ENCODE assay signal across 9 cellular contexts in genomic region chr6:56852249-56852606, GRCh38.
DNase-seq lines count a peak whose midpoint lies in the region; ATAC-seq and TF ChIP-seq lines count a peak whose summit lies in the region.
"Had no signal": no experiment of that assay in that cellular context is flagged by ENCODE, and none has a peak within 500 bp of the region (broad histone marks: within the 10 kb centered on the region; RNA-seq: fewer than 3 reads in every experiment).

No MANE protein-coding gene starts in this region.

- no peaks in the 10 kb centered on the region for H3K36me3 ChIP-seq in smooth muscle cell (ENCODE audit: low read depth)

- peak overlapping the region; percentile 35 for H3K9ac ChIP-seq in smooth muscle cell (ENCODE audit: low read depth)

- H3K9me3 ChIP-seq in smooth muscle cell (replicated peaks; ENCODE audit: low read depth): no peaks in the 10 kb centered on the region

- ATAC-seq in HG03066 (IDR thresholded peaks at IDR 0.05; ENCODE audit: low read depth, unreplicated experiment): peak; percentile 13

- H3F3A ChIP-seq in smooth muscle cell (ENCODE audit: low read depth): peaks cover 4% of the 10 kb centered on the region

- DNase-seq in DMS 273 (lab: John Stamatoyannopoulos, UW; ENCODE audit: unreplicated experiment) (peak; percentile 49), DMS 273 treated with DMSO at 0.1 percent for 48 hours (lab: John Stamatoyannopoulos, UW) (no peak), smooth muscle cell (lab: John Stamatoyannopoulos, UW; ENCODE audit: unreplicated experiment) (no peak), ecto neural progenitor cell (ENCODE audit: low spot score) (no peak), NCI-H1048 (lab: John Stamatoyannopoulos, UW) (no peak), NOMO-1 treated with DMSO at 0.1 percent for 48 hours (lab: John Stamatoyannopoulos, UW; ENCODE audit: unreplicated experiment) (no peak)

- peak overlapping the region; percentile 62 for H3K4me3 ChIP-seq in smooth muscle cell

- H3K4me1 ChIP-seq in smooth muscle cell (ENCODE audit: low read depth): peaks cover 51% of the 10 kb centered on the region

- H3K27ac ChIP-seq in cingulate gyrus (ENCODE audit: low read depth, low read length) (peak overlapping the region; percentile 79), smooth muscle cell (ENCODE audit: low read depth) (peak overlapping the region; percentile 52)
- H3K27ac ChIP-seq: 22Rv1 had no signal

- no peaks in the 10 kb centered on the region for H3K27me3 ChIP-seq in smooth muscle cell (ENCODE audit: low read depth)

- H3K4me2 ChIP-seq in smooth muscle cell: peak overlapping the region; percentile 94

- H3K79me2 ChIP-seq in smooth muscle cell (ENCODE audit: low read depth): peaks cover 10% of the 10 kb centered on the region

- H4K20me1 ChIP-seq in smooth muscle cell (ENCODE audit: low read depth): no peaks in the 10 kb centered on the region

- 2% methylated on average over 2 of the region's 2 CpGs for WGBS in smooth muscle cell (ENCODE audit: low lambda C conversion rate)

- no peak for TF ChIP-seq CTCF in smooth muscle cell (IDR thresholded peaks at IDR 0.05; ENCODE audit: borderline replicate concordance, insufficient read depth, poor library complexity, severe bottlenecking)

- H2AFZ ChIP-seq in smooth muscle cell (ENCODE audit: low read depth): peak overlapping the region; percentile 82
